ENCODE assay signal across 16 cellular contexts in genomic region chr12:119447618-119448017, GRCh38.
DNase-seq lines count a peak whose midpoint lies in the region; ATAC-seq and TF ChIP-seq lines count a peak whose summit lies in the region.
"Had no signal": no experiment of that assay in that cellular context is flagged by ENCODE, and none has a peak within 500 bp of the region (broad histone marks: within the 10 kb centered on the region; RNA-seq: fewer than 3 reads in every experiment).

No MANE protein-coding gene starts in this region.

- peaks cover 10% of the 10 kb centered on the region; the same call in 2 of the 3 replicates for H3K4me1 Mint-ChIP-seq in GM23338
- no peaks in the 10 kb centered on the region for H3K4me1 Mint-ChIP-seq in Caco-2 (ENCODE audit: low read depth, unreplicated experiment)
- H3K4me1 Mint-ChIP-seq: B cell had no signal

- TF ChIP-seq CTCF in GM23338 (conservative IDR thresholded peaks at IDR 0.05; ENCODE audit: low read depth in 2 of 2): no peak
- no peak for TF ChIP-seq CTCF in testis (IDR thresholded peaks at IDR 0.05)
- no peak for TF ChIP-seq CTCF in Caco-2 (IDR thresholded peaks at IDR 0.05; ENCODE audit: insufficient read depth in 1 of 2, low read depth in 1 of 2, low read length in 1 of 2, severe bottlenecking in 1 of 2, unreplicated experiment in 1 of 2)

- TF ChIP-seq POLR2A in testis (IDR thresholded peaks at IDR 0.05): no peak

- no peaks in the 10 kb centered on the region for H3K9me3 ChIP-seq in testis
- no peaks in the 10 kb centered on the region for H3K9me3 ChIP-seq in Caco-2
- H3K9me3 ChIP-seq: Peyer's patch had no signal

- H3K4me2 ChIP-seq in GM23338: no peak overlapping the region
- H3K4me2 ChIP-seq: KMS-11 had no signal

- DNase-seq in NCI-H510A treated with DMSO at 0.1 percent for 48 hours (lab: John Stamatoyannopoulos, UW) (peak; percentile 82), NCI-H510A (lab: John Stamatoyannopoulos, UW) (no peak), GM23338 (ENCODE audit: low spot score) (no peak), NCI-H69 (lab: John Stamatoyannopoulos, UW) (peak; percentile 51), testis (no peak), iPS-NIHi11 (ENCODE audit: low spot score) (no peak), Caco-2 (no peak)
- DNase-seq: CD4-positive, alpha-beta T cell; DMS79; HFFc6; NCI-H1436 treated with DMSO at 0.1 percent for 48 hours; NCI-H2081 treated with DMSO at 0.1 percent for 48 hours; NCI-H524; Peyer's patch had no signal

- POLR2A ChIA-PET in Caco-2 (lab: Charles Lee): no interaction called here

- no peak overlapping the region for H3K27ac Mint-ChIP-seq in GM23338
- H3K27ac Mint-ChIP-seq in Caco-2 (ENCODE audit: unreplicated experiment): no peak overlapping the region
- H3K27ac Mint-ChIP-seq: B cell; CD4-positive, alpha-beta T cell; HFFc6 had no signal

- H3K27ac ChIP-seq in GM23338 (ENCODE audit: low read depth) (no peak overlapping the region), testis (no peak overlapping the region)
- H3K27ac ChIP-seq: KMS-11, Peyer's patch had no signal

- H3K27me3 Mint-ChIP-seq in GM23338 (ENCODE audit: insufficient read depth, low read depth, poor library complexity) (peaks cover 3% of the 10 kb centered on the region), Caco-2 (ENCODE audit: insufficient read depth, unreplicated experiment) (no peaks in the 10 kb centered on the region)

- H3K4me1 ChIP-seq in GM23338 (ENCODE audit: insufficient read depth) (peaks cover 19% of the 10 kb centered on the region), testis (peaks cover 3% of the 10 kb centered on the region), Caco-2 (no peaks in the 10 kb centered on the region)
- H3K4me1 ChIP-seq: Peyer's patch had no signal

- H3K4me3 Mint-ChIP-seq in GM23338: no peak overlapping the region
- no peak overlapping the region for H3K4me3 Mint-ChIP-seq in Caco-2 (ENCODE audit: unreplicated experiment)
- H3K4me3 Mint-ChIP-seq: B cell; CD4-positive, alpha-beta T cell; HFFc6 had no signal

- no peaks in the 10 kb centered on the region for H3K79me2 ChIP-seq in GM23338 (replicated peaks; ENCODE audit: insufficient read depth)

- H3K27me3 ChIP-seq in GM23338 (ENCODE audit: insufficient read depth) (no peaks in the 10 kb centered on the region), testis (no peaks in the 10 kb centered on the region), Caco-2 (replicated peaks; ENCODE audit: control insufficient read depth, insufficient read depth, low read length) (no peaks in the 10 kb centered on the region)
- H3K27me3 ChIP-seq: Peyer's patch had no signal

- CTCF ChIA-PET in Caco-2 (lab: Charles Lee): interaction anchor here (0.9 to 1.1 kb wide), 2 partner anchors 41 to 312 kb away, joined by 3 to 4 read pairs; no protein-coding TSS in a partner anchor

- H3K9me3 Mint-ChIP-seq in GM23338 (peaks cover 5% of the 10 kb centered on the region; the same call in 2 of the 3 replicates), Caco-2 (ENCODE audit: unreplicated experiment) (no peaks in the 10 kb centered on the region)
- H3K9me3 Mint-ChIP-seq: CD4-positive, alpha-beta T cell had no signal

- no peak overlapping the region for H3K4me3 ChIP-seq in GM23338
- H3K4me3 ChIP-seq in testis: no peak overlapping the region
- no peak overlapping the region for H3K4me3 ChIP-seq in Caco-2 (ENCODE audit: low read depth, low read length)
- H3K4me3 ChIP-seq: Peyer's patch had no signal

- 66 to 80% methylated on average over 8 of the region's 8 CpGs for WGBS in testis, 2 donors

- no peaks in the 10 kb centered on the region for H4K20me1 ChIP-seq in GM23338 (replicated peaks; ENCODE audit: insufficient read depth)

- no peaks in the 10 kb centered on the region for H3F3A ChIP-seq in GM23338 (replicated peaks; ENCODE audit: low read depth)

- BruUV-seq in Caco-2 (replicated peaks; lab: Mats Ljungman, UMichigan): no TSS peak

- intact Hi-C loops in testis (cut with DNase I; ENCODE audit: low total_unique reads) (no loop called here), Caco-2 (cut with micrococcal nuclease; ENCODE audit: unreplicated experiment) (no loop called here)

- H3K36me3 ChIP-seq in GM23338 (ENCODE audit: insufficient read depth) (no peaks in the 10 kb centered on the region), testis (ENCODE audit: low read depth, missing control alignments) (no peaks in the 10 kb centered on the region), Caco-2 (ENCODE audit: control insufficient read depth, insufficient read depth, low read length) (no peaks in the 10 kb centered on the region)
- H3K36me3 ChIP-seq: Peyer's patch had no signal

- peak overlapping the region; percentile 82; the same call in 1 of the 2 replicates for H2AFZ ChIP-seq in GM23338

- H3K9me2 ChIP-seq in GM23338 (ENCODE audit: insufficient read depth): no peaks in the 10 kb centered on the region

- ATAC-seq in GM23338: no peak

- H3K36me3 Mint-ChIP-seq in GM23338 (ENCODE audit: low read depth) (peaks cover 2% of the 10 kb centered on the region; the same call in 2 of the 3 replicates), Caco-2 (ENCODE audit: insufficient read depth, unreplicated experiment) (no peaks in the 10 kb centered on the region)

TF ChIP-seq in GM23338, 12 proteins besides CTCF, POLR2A, EP300 and RAD21 (continues in another document):
- TF ChIP-seq POLR2AphosphoS5 (IDR thresholded peaks at IDR 0.05; ENCODE audit: low read depth): no peak
- TF ChIP-seq STAT1 (IDR thresholded peaks at IDR 0.05; ENCODE audit: unreplicated experiment): no peak
- no peak for TF ChIP-seq ZNF462 (CRISPR knock-in tag; IDR thresholded peaks at IDR 0.05)

Comparison
In these comparisons a context has a peak if more than half of its experiments do, and no peak if none do; other contexts are left out.
1. DNase-seq: peak in NCI-H510A treated with DMSO at 0.1 percent for 48 hours (single experiment) and NCI-H69 (single experiment); none in NCI-H510A (single experiment), GM23338 (single experiment), testis (single experiment), iPS-NIHi11 (single experiment) and Caco-2 (0 of 2).